1 cellular context compared by ENCODE assay signal in the genomic region with DNA sequence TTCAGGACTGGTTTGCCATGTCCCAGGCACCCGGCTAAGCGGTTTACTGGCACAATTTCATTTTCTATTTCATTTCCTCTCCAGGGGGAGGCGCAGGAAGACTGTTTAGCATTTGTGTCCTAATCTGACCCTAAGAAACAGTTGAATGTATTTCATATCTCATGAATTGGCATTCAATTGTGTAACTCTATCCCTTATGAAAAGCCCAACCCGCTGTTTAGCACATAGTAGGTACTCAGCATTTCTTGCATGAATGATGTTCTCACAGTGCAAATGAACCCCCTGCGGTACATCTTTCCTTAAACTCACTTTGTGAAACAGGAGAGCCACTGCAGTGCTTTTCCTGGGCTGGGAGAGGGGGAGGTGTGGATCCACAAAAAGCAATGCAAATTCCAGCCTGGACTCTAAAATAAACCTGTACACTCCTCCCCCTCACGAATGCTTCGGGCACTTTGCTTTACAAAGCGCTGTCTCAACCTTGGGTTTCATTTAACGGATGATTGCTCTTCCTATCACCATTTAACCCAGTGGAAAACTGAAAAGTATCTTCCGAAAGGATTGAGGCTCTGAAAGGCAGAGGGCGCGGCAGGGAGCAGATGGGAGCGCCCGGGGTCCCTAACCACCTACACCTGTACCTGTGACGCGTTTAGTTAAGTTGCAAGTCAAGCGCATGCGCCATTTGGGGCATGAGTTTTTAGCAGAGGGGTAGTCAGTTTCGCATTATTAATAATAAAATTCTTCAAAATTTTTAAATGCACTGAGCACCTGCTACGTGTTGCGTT.
TF ChIP-seq lines count a peak whose summit lies in the region.

No MANE protein-coding gene starts in this region.

TF ChIP-seq in K562, 482 proteins besides CTCF, POLR2A, EP300 and RAD21 (continues in another document):
- no peak for TF ChIP-seq CBFA2T3 (IDR thresholded peaks at IDR 0.05)
- peak in 1 of 2 experiments; percentile 14; a peak in 1 of 4 replicates for TF ChIP-seq HDAC1 (IDR thresholded peaks at IDR 0.05)
- TF ChIP-seq ZNF277 (CRISPR knock-in tag; IDR thresholded peaks at IDR 0.05; ENCODE audit: borderline replicate concordance), result no peak
- TF ChIP-seq FOXP4 (CRISPR knock-in tag; IDR thresholded peaks at IDR 0.05; ENCODE audit: borderline replicate concordance), result no peak
- TF ChIP-seq ILK (tag; IDR thresholded peaks at IDR 0.05; ENCODE audit: borderline replicate concordance, low read depth), result no peak
- TF ChIP-seq, protein P1, sequence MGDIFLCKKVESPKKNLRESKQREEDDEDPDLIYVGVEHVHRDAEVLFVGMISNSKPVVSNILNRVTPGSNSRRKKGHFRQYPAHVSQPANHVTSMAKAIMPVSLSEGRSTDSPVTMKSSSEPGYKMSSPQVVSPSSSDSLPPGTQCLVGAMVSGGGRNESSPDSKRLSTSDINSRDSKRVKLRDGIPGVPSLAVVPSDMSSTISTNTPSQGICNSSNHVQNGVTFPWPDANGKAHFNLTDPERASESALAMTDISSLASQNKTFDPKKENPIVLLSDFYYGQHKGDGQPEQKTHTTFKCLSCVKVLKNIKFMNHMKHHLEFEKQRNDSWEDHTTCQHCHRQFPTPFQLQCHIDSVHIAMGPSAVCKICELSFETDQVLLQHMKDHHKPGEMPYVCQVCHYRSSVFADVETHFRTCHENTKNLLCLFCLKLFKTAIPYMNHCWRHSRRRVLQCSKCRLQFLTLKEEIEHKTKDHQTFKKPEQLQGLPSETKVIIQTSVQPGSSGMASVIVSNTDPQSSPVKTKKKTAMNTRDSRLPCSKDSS (IDR thresholded peaks at IDR 0.05; ENCODE audit: low read depth, partially characterized antibody), result no peak
- TF ChIP-seq AFF1 (IDR thresholded peaks at IDR 0.05; ENCODE audit: low read depth in 1 of 2, partially characterized antibody in 2 of 2), result peak in 1 of 2 experiments; percentile 6
- peak; percentile 56 for TF ChIP-seq DPF2 (IDR thresholded peaks at IDR 0.05)
- no peak for TF ChIP-seq SMARCC2 (IDR thresholded peaks at IDR 0.05; ENCODE audit: low read depth)
- no peak for TF ChIP-seq KDM5B (IDR thresholded peaks at IDR 0.05; ENCODE audit: insufficient replicate concordance, low read depth, low read length)
- 0 out of 2 replicates have a peak, but pooled peaks have one; percentile 10 for TF ChIP-seq KLF16 (IDR thresholded peaks at IDR 0.05)
- TF ChIP-seq, protein P2, sequence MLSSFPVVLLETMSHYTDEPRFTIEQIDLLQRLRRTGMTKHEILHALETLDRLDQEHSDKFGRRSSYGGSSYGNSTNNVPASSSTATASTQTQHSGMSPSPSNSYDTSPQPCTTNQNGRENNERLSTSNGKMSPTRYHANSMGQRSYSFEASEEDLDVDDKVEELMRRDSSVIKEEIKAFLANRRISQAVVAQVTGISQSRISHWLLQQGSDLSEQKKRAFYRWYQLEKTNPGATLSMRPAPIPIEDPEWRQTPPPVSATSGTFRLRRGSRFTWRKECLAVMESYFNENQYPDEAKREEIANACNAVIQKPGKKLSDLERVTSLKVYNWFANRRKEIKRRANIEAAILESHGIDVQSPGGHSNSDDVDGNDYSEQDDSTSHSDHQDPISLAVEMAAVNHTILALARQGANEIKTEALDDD (IDR thresholded peaks at IDR 0.05), result 0 out of 2 replicates have a peak, but pooled peaks have one; percentile 52
- TF ChIP-seq MYC (IDR thresholded peaks at IDR 0.05; ENCODE audit: low read depth, low read length), result 0 out of 2 replicates have a peak, but pooled peaks have one; percentile 9
- no peak for TF ChIP-seq MYC (CRISPR knock-in tag; IDR thresholded peaks at IDR 0.05; ENCODE audit: borderline replicate concordance, low read depth)
- TF ChIP-seq, protein P3, sequence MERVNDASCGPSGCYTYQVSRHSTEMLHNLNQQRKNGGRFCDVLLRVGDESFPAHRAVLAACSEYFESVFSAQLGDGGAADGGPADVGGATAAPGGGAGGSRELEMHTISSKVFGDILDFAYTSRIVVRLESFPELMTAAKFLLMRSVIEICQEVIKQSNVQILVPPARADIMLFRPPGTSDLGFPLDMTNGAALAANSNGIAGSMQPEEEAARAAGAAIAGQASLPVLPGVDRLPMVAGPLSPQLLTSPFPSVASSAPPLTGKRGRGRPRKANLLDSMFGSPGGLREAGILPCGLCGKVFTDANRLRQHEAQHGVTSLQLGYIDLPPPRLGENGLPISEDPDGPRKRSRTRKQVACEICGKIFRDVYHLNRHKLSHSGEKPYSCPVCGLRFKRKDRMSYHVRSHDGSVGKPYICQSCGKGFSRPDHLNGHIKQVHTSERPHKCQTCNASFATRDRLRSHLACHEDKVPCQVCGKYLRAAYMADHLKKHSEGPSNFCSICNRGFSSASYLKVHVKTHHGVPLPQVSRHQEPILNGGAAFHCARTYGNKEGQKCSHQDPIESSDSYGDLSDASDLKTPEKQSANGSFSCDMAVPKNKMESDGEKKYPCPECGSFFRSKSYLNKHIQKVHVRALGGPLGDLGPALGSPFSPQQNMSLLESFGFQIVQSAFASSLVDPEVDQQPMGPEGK (CRISPR knock-in tag; IDR thresholded peaks at IDR 0.05; ENCODE audit: borderline replicate concordance), result no peak
- TF ChIP-seq NCOA1 (IDR thresholded peaks at IDR 0.05; ENCODE audit: low read depth), result peak; percentile 56; the same call in 1 of the 2 replicates
- peak; percentile 47; the same call in 1 of the 2 replicates for TF ChIP-seq RB1 (IDR thresholded peaks at IDR 0.05; ENCODE audit: low read depth)
- TF ChIP-seq THRA (IDR thresholded peaks at IDR 0.05), result peak; percentile 99; the same call in 1 of the 2 replicates
- TF ChIP-seq DEAF1 (CRISPR knock-in tag; IDR thresholded peaks at IDR 0.05), result peak; percentile 67
- no peak for TF ChIP-seq CCAR2 (IDR thresholded peaks at IDR 0.05; ENCODE audit: low read depth, low read length)
- TF ChIP-seq KAT7 (CRISPR knock-in tag; IDR thresholded peaks at IDR 0.05; ENCODE audit: borderline replicate concordance), result peak; percentile 37; the same call in 1 of the 2 replicates
- TF ChIP-seq POLR3G (IDR thresholded peaks at IDR 0.05; ENCODE audit: extremely low read depth, insufficient read length, insufficient replicate concordance), result no peak
- no peak for TF ChIP-seq RBM25 (IDR thresholded peaks at IDR 0.05; ENCODE audit: low read depth, low read length, severe bottlenecking)
- TF ChIP-seq LEF1 (IDR thresholded peaks at IDR 0.05), result peak; percentile 75
- TF ChIP-seq RBBP5 (IDR thresholded peaks at IDR 0.05; ENCODE audit: borderline replicate concordance, insufficient read depth, low read length, poor library complexity, severe bottlenecking), result peak; percentile 63
- TF ChIP-seq ZNF146 (CRISPR knock-in tag; IDR thresholded peaks at IDR 0.05; ENCODE audit: unreplicated experiment), result no peak
- TF ChIP-seq TEAD1 (CRISPR knock-in tag; IDR thresholded peaks at IDR 0.05), result peak in 1 of 2 experiments; percentile 49; a peak in 1 of 4 replicates
- TF ChIP-seq SOX6 (IDR thresholded peaks at IDR 0.05), result 0 out of 2 replicates have a peak, but pooled peaks have one; percentile 22
- no peak for TF ChIP-seq CHD2 (IDR thresholded peaks at IDR 0.05; ENCODE audit: low read depth, low read length)
- TF ChIP-seq KDM1A (IDR thresholded peaks at IDR 0.05), result peak in 1 of 2 experiments; percentile 52; a peak in 2 of 4 replicates
- peak; percentile 69 for TF ChIP-seq MEF2D (tag; conservative IDR thresholded peaks at IDR 0.05; ENCODE audit: low read depth)
- peak; percentile 40 for TF ChIP-seq C11orf30 (IDR thresholded peaks at IDR 0.05; ENCODE audit: low read depth)
- TF ChIP-seq CEBPB (tag; IDR thresholded peaks at IDR 0.05), result peak; percentile 88
- TF ChIP-seq ARID1B (IDR thresholded peaks at IDR 0.05), result peak; percentile 35; the same call in 1 of the 2 replicates
- TF ChIP-seq ELF1 (tag; IDR thresholded peaks at IDR 0.05), result peak; percentile 26; the same call in 1 of the 2 replicates
- TF ChIP-seq ZKSCAN1 (IDR thresholded peaks at IDR 0.05; ENCODE audit: low read depth, low read length), result peak; percentile 98
- no peak for TF ChIP-seq TARDBP (IDR thresholded peaks at IDR 0.05)
- TF ChIP-seq ZNF695 (CRISPR knock-in tag; IDR thresholded peaks at IDR 0.05), result no peak
- TF ChIP-seq ZNF717 (CRISPR knock-in tag; IDR thresholded peaks at IDR 0.05), result no peak
- TF ChIP-seq MAFF (IDR thresholded peaks at IDR 0.05; ENCODE audit: low read length), result no peak
- TF ChIP-seq, protein P4, sequence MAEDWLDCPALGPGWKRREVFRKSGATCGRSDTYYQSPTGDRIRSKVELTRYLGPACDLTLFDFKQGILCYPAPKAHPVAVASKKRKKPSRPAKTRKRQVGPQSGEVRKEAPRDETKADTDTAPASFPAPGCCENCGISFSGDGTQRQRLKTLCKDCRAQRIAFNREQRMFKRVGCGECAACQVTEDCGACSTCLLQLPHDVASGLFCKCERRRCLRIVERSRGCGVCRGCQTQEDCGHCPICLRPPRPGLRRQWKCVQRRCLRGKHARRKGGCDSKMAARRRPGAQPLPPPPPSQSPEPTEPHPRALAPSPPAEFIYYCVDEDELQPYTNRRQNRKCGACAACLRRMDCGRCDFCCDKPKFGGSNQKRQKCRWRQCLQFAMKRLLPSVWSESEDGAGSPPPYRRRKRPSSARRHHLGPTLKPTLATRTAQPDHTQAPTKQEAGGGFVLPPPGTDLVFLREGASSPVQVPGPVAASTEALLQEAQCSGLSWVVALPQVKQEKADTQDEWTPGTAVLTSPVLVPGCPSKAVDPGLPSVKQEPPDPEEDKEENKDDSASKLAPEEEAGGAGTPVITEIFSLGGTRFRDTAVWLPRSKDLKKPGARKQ (CRISPR knock-in tag; IDR thresholded peaks at IDR 0.05), result 0 out of 2 replicates have a peak, but pooled peaks have one; percentile 9
- TF ChIP-seq ZNF354B (CRISPR knock-in tag; IDR thresholded peaks at IDR 0.05), result no peak
- peak; percentile 52; the same call in 1 of the 2 replicates for TF ChIP-seq SMC3 (conservative IDR thresholded peaks at IDR 0.05; ENCODE audit: insufficient read depth, low read depth, low read length)
- TF ChIP-seq ZC3H8 (IDR thresholded peaks at IDR 0.05), result no peak
